In genomic region chr22:29299136-29299900, GRCh38 we compare ENCODE assay signal across 24 cellular contexts. TPM values are rescaled to one million over a fixed set of nuclear protein-coding genes. Genes with fewer than 3 reads are reported as not detected.
DNase-seq lines count a peak whose midpoint lies in the region; ATAC-seq and TF ChIP-seq lines count a peak whose summit lies in the region.
"Had no signal": no experiment of that assay in that cellular context is flagged by ENCODE, and none has a peak within 500 bp of the region (broad histone marks: within the 10 kb centered on the region; RNA-seq: fewer than 3 reads in every experiment).

No MANE protein-coding gene starts in this region.

- no peak overlapping the region for H3K18ac ChIP-seq in IMR-90 (ENCODE audit: low read depth, low read length)

- peaks cover 75% of the 10 kb centered on the region for H3F3A ChIP-seq in neural progenitor cell (ENCODE audit: low read depth)

- H3K27ac Mint-ChIP-seq in effector memory CD8-positive, alpha-beta T cell = peak overlapping the region; percentile 52 to 85
- peak overlapping the region; percentile 63 for H3K27ac Mint-ChIP-seq in neural progenitor cell
- H3K27ac Mint-ChIP-seq: activated T-cell treated with anti-CD3 and anti-CD28 coated beads, Interleukin-2, amount 50 U/mL, for 72 hours; stimulated activated memory B cell treated with anti-CD40 and anti-IgM and Interleukin-4, amounts not matched to agents 10 μg/mL and 1 μg/mL and 100 μg/mL, for 72 hours had no signal

- ATAC-seq in IMR-90 (ENCODE audit: low read depth) (no peak), GM21528 (IDR thresholded peaks at IDR 0.05; ENCODE audit: low FRiP score, unreplicated experiment) (no peak)
- no peak for ATAC-seq in effector memory CD8-positive, alpha-beta T cell (replicated peaks)
- ATAC-seq: activated T-cell treated with anti-CD3 and anti-CD28 coated beads, Interleukin-2, amount 50 U/mL, for 72 hours; heart left ventricle; right cardiac atrium; stimulated activated memory B cell treated with anti-CD40 and anti-IgM and Interleukin-4, amounts not matched to agents 10 μg/mL and 1 μg/mL and 100 μg/mL, for 72 hours had no signal

- WGBS in IMR-90 (ENCODE audit: extremely low coverage in 2 of 2, insufficient read length in 1 of 2), 2 experiments = 89% methylated on average over 12 of the region's 19 CpGs; no CpG with 5 or more reads in 1 of the 2 experiments

- H3K36me3 Mint-ChIP-seq in effector memory CD8-positive, alpha-beta T cell (ENCODE audit: insufficient read depth) = peaks cover 81% of the 10 kb centered on the region
- H3K36me3 Mint-ChIP-seq in neural progenitor cell = peaks cover 36% of the 10 kb centered on the region

- no peak overlapping the region for H3K4me3 ChIP-seq in IMR-90 (ENCODE audit: insufficient read depth, low read depth, low read length)
- no peak overlapping the region for H3K4me3 ChIP-seq in neural progenitor cell
- H3K4me3 ChIP-seq: BLaER1 treated with 17β-estradiol and CSF1 and Interleukin-3, amounts not matched to agents 10 nM and 100 nM; heart left ventricle; lung; tibial artery had no signal

- H3K56ac ChIP-seq in IMR-90 (ENCODE audit: extremely low read depth, insufficient read depth, low read length) = no peak overlapping the region

- no peak overlapping the region for H2BK15ac ChIP-seq in IMR-90 (ENCODE audit: low read depth, low read length)

- H2AK5ac ChIP-seq in IMR-90 (ENCODE audit: low read depth, low read length) = no peak overlapping the region

- H4K8ac ChIP-seq in IMR-90 (ENCODE audit: low read depth in 2 of 2, low read length in 2 of 2) = no peak overlapping the region

- no peak overlapping the region for H4K91ac ChIP-seq in IMR-90 (ENCODE audit: insufficient read depth, low read depth, low read length)

- H2BK5ac ChIP-seq in IMR-90 (ENCODE audit: low read depth, low read length, poor library complexity, severe bottlenecking) = no peak overlapping the region

- no peaks in the 10 kb centered on the region for H3K9me3 ChIP-seq in IMR-90 (ENCODE audit: control insufficient read depth, insufficient read depth, low read length)
- H3K9me3 ChIP-seq in neural progenitor cell (ENCODE audit: low read depth) = no peaks in the 10 kb centered on the region
- H3K9me3 ChIP-seq: BLaER1 treated with 17β-estradiol and CSF1 and Interleukin-3, amounts not matched to agents 10 nM and 100 nM; heart left ventricle; tibial artery had no signal

- CTCF ChIA-PET in IMR-90 (lab: Yijun Ruan, JAX) = no interaction called here

- TF ChIP-seq RAD21 in IMR-90 (IDR thresholded peaks at IDR 0.05; ENCODE audit: low read length) = no peak

- peaks cover 43% of the 10 kb centered on the region for H4K20me1 ChIP-seq in IMR-90 (ENCODE audit: insufficient read depth, low read length)
- H4K20me1 ChIP-seq in neural progenitor cell (ENCODE audit: low read depth) = peaks cover 60% of the 10 kb centered on the region

- no peak overlapping the region for H3K9ac ChIP-seq in IMR-90 (ENCODE audit: low read depth, low read length)
- H3K9ac ChIP-seq in neural progenitor cell = no peak overlapping the region
- H3K9ac ChIP-seq: BLaER1 treated with 17β-estradiol and CSF1 and Interleukin-3, amounts not matched to agents 10 nM and 100 nM had no signal

- no peak for TF ChIP-seq CTCF in IMR-90 (conservative IDR thresholded peaks at IDR 0.05; ENCODE audit: low read depth, low read length)
- TF ChIP-seq CTCF in neural progenitor cell (IDR thresholded peaks at IDR 0.05) = no peak

- peak overlapping the region; percentile 26 for H2AK9ac ChIP-seq in IMR-90 (replicated peaks; ENCODE audit: low read depth, low read length, poor library complexity)

- H2BK20ac ChIP-seq in IMR-90 (ENCODE audit: low read depth, low read length) = no peak overlapping the region

- no peak overlapping the region for H3K27ac ChIP-seq in IMR-90 (ENCODE audit: insufficient read depth, low read length)
- no peak overlapping the region for H3K27ac ChIP-seq in neural progenitor cell
- H3K27ac ChIP-seq: BLaER1 treated with 17β-estradiol and CSF1 and Interleukin-3, amounts not matched to agents 10 nM and 100 nM; heart left ventricle; tibial artery had no signal

- H3K23ac ChIP-seq in IMR-90 (ENCODE audit: low read depth, low read length) = no peak overlapping the region

- peaks cover 10% of the 10 kb centered on the region for H3K9me1 ChIP-seq in IMR-90 (ENCODE audit: insufficient read depth, low read length)

- peaks cover 10% of the 10 kb centered on the region for H3K79me2 ChIP-seq in neural progenitor cell (ENCODE audit: low read depth)

- H3K79me1 ChIP-seq in IMR-90 (ENCODE audit: low read depth in 1 of 2, low read length in 2 of 2) = peaks cover 22 to 32% of the 10 kb centered on the region in 2 experiments

- no peak for TF ChIP-seq POLR2A in IMR-90 (IDR thresholded peaks at IDR 0.05; ENCODE audit: low read depth, low read length)

- POLR2A ChIA-PET in IMR-90 (lab: Charles Lee; ENCODE audit: unreplicated experiment) = no interaction called here

- H3K4me2 ChIP-seq in IMR-90 (ENCODE audit: low read depth, low read length) (no peak overlapping the region), neural progenitor cell (no peak overlapping the region)
- H3K4me2 ChIP-seq: BLaER1 treated with 17β-estradiol and CSF1 and Interleukin-3, amounts not matched to agents 10 nM and 100 nM had no signal

- no peak overlapping the region for H3K14ac ChIP-seq in IMR-90 (replicated peaks; ENCODE audit: low read depth, low read length)

- H3K4me1 ChIP-seq in IMR-90 (ENCODE audit: control insufficient read depth, insufficient read depth, low read length) (no peaks in the 10 kb centered on the region; the same call in 1 of the 2 replicates), neural progenitor cell (no peaks in the 10 kb centered on the region)

- no peak overlapping the region for H4K5ac ChIP-seq in IMR-90 (ENCODE audit: low read depth, low read length)

- dilution Hi-C loops in IMR-90 (cut with HindIII; ENCODE audit: low sequenced_read_pairs, unreplicated experiment) = no loop called here

- H3K27me3 ChIP-seq in IMR-90 (ENCODE audit: control insufficient read depth, insufficient read depth, low read length) (no peaks in the 10 kb centered on the region), neural progenitor cell (no peaks in the 10 kb centered on the region)
- H3K27me3 ChIP-seq: BLaER1 treated with 17β-estradiol and CSF1 and Interleukin-3, amounts not matched to agents 10 nM and 100 nM; heart left ventricle; tibial artery had no signal

- H3K4ac ChIP-seq in IMR-90 (ENCODE audit: low read depth, low read length) = no peak overlapping the region

- H3K4me3 Mint-ChIP-seq in effector memory CD8-positive, alpha-beta T cell = no peak overlapping the region
- H3K4me3 Mint-ChIP-seq in neural progenitor cell = no peak overlapping the region
- H3K4me3 Mint-ChIP-seq: activated T-cell treated with anti-CD3 and anti-CD28 coated beads, Interleukin-2, amount 50 U/mL, for 72 hours; stimulated activated memory B cell treated with anti-CD40 and anti-IgM and Interleukin-4, amounts not matched to agents 10 μg/mL and 1 μg/mL and 100 μg/mL, for 72 hours had no signal

- no peaks in the 10 kb centered on the region for H3K27me3 Mint-ChIP-seq in effector memory CD8-positive, alpha-beta T cell
- peaks cover 11% of the 10 kb centered on the region for H3K27me3 Mint-ChIP-seq in neural progenitor cell (ENCODE audit: insufficient read depth, low read depth)

- H2AFZ ChIP-seq in IMR-90 (replicated peaks; ENCODE audit: low read length, poor library complexity) (no peak overlapping the region), neural progenitor cell (replicated peaks) (no peak overlapping the region)

- H3K9me3 Mint-ChIP-seq in effector memory CD8-positive, alpha-beta T cell = no peaks in the 10 kb centered on the region
- no peaks in the 10 kb centered on the region for H3K9me3 Mint-ChIP-seq in neural progenitor cell
- H3K9me3 Mint-ChIP-seq: activated T-cell treated with anti-CD3 and anti-CD28 coated beads, Interleukin-2, amount 50 U/mL, for 72 hours; immature natural killer cell; stimulated activated memory B cell treated with anti-CD40 and anti-IgM and Interleukin-4, amounts not matched to agents 10 μg/mL and 1 μg/mL and 100 μg/mL, for 72 hours had no signal

- DNase-seq in activated CD8-positive, alpha-beta memory T cell treated with anti-CD3 and anti-CD28 coated beads for 24 hours = peak; percentile 51
- DNase-seq in activated CD8-positive, alpha-beta memory T cell treated with anti-CD3 and anti-CD28 coated beads, Interleukin-2, amount 50 U/mL, for 4 hours = no peak
- DNase-seq in IMR-90 (no peak), neural progenitor cell (ENCODE audit: low spot score) (no peak), RKO (ENCODE audit: low spot score) (no peak), NCI-H774 (lab: John Stamatoyannopoulos, UW) (no peak)
- DNase-seq in effector memory CD8-positive, alpha-beta T cell = no peak
- DNase-seq: activated CD4-positive, alpha-beta T cell treated with anti-CD3 and anti-CD28 coated beads for 1 hour; activated T-cell treated with anti-CD3 and anti-CD28 coated beads, Interleukin-2, amount 50 U/mL, for 72 hours; effector CD8-positive, alpha-beta T cell; immature natural killer cell; NCI-H1048; NCI-H2081 treated with DMSO at 0.1 percent for 48 hours; NCI-H510A; SHP77 treated with DMSO at 0.1 percent for 48 hours; stimulated activated CD4-positive, alpha-beta T cell treated with anti-CD3 and anti-CD28 coated beads, Interleukin-15, amount 100 ng/mL, for 24 hours; tibial artery had no signal

- H3K36me3 ChIP-seq in IMR-90 (ENCODE audit: control insufficient read depth, insufficient read depth, low read length) (peaks cover 63% of the 10 kb centered on the region), neural progenitor cell (peaks cover 28% of the 10 kb centered on the region)

- H2BK120ac ChIP-seq in IMR-90 (ENCODE audit: low read depth, low read length) = no peak overlapping the region

- H3K4me1 Mint-ChIP-seq in effector memory CD8-positive, alpha-beta T cell (ENCODE audit: low read depth in 2 of 2) = peaks cover 6 to 13% of the 10 kb centered on the region in 2 donors
- H3K4me1 Mint-ChIP-seq in neural progenitor cell = peaks cover 2% of the 10 kb centered on the region

- intact Hi-C loops in IMR-90 (cut with micrococcal nuclease) = no loop called here

- in situ Hi-C loops in IMR-90 (cut with MboI; ENCODE audit: low sequenced_read_pairs) = no loop called here

- no TSS peak for BruUV-seq in IMR-90 (replicated peaks; lab: Mats Ljungman, UMichigan)

RNA-seq across cellular contexts. Expression of gene GAS2L1, which starts 7.1 kb away (rescaled TPM):
- total RNA-seq in IMR-90 (2012; rRNA removed) (1.4 TPM in 2 replicates), neural progenitor cell (ENCODE audit: low replicate concordance) (0.95 and 5.1 TPM in 2 replicates)
- 15.6 and 22.5 TPM in 2 replicates for polyA plus RNA-seq in IMR-90 (2012; rRNA removed)
- 24.1 and 32.2 TPM in 2 replicates for polyA plus RNA-seq in IMR-90 (2012; cell fraction: cytosol; rRNA removed)
- polyA plus RNA-seq in IMR-90 (2012; cell fraction: nucleus; rRNA removed; ENCODE audit: low replicate concordance) = 20.1 and 69.5 TPM in 2 replicates

RNA-seq across cellular contexts. Expression of gene RASL10A, which starts 16.2 kb away (rescaled TPM):
- total RNA-seq in IMR-90 (2012; rRNA removed) (not detected in 2 replicates), neural progenitor cell (ENCODE audit: low replicate concordance) (0.09 and 0.26 TPM in 2 replicates)
- polyA plus RNA-seq in IMR-90 (2012; rRNA removed) = 0.07 and 0.26 TPM in 2 replicates
- 0.22 TPM in 1 of 2 replicates, not detected in the other for polyA plus RNA-seq in IMR-90 (2012; cell fraction: cytosol; rRNA removed)
- polyA plus RNA-seq in IMR-90 (2012; cell fraction: nucleus; rRNA removed; ENCODE audit: low replicate concordance) = 0.89 and 2.7 TPM in 2 replicates
- total RNA-seq: A673 had no signal
- polyA plus RNA-seq: immature natural killer cell had no signal

RNA-seq across cellular contexts. Expression of gene EWSR1, which starts 31.2 kb away (rescaled TPM):
- total RNA-seq in IMR-90 (2012; rRNA removed) = 414 and 518 TPM in 2 replicates
- polyA plus RNA-seq in IMR-90 (2012; rRNA removed) = 243 and 267 TPM in 2 replicates
- polyA plus RNA-seq in IMR-90 (2012; cell fraction: cytosol; rRNA removed) = 124 and 135 TPM in 2 replicates
- 764 and 770 TPM in 2 replicates for polyA plus RNA-seq in IMR-90 (2012; cell fraction: nucleus; rRNA removed; ENCODE audit: low replicate concordance)
- total RNA-seq in neural progenitor cell (ENCODE audit: low replicate concordance) = 281 and 379 TPM in 2 replicates

RNA-seq across cellular contexts. Expression of gene RHBDD3, which starts 31.5 kb away (rescaled TPM):
- total RNA-seq in IMR-90 (2012; rRNA removed) (5.7 and 6.9 TPM in 2 replicates), neural progenitor cell (ENCODE audit: low replicate concordance) (16.3 and 78.8 TPM in 2 replicates)
- polyA plus RNA-seq in IMR-90 (2012; rRNA removed) = 21.2 and 21.5 TPM in 2 replicates
- polyA plus RNA-seq in IMR-90 (2012; cell fraction: cytosol; rRNA removed) = 16.5 and 26.9 TPM in 2 replicates
- 32.2 and 94.3 TPM in 2 replicates for polyA plus RNA-seq in IMR-90 (2012; cell fraction: nucleus; rRNA removed; ENCODE audit: low replicate concordance)
